ENCODE assay signal across 9 cellular contexts in genomic region chr15:33675246-33675645, GRCh38.
DNase-seq lines count a peak whose midpoint lies in the region; ATAC-seq and TF ChIP-seq lines count a peak whose summit lies in the region.
"Had no signal": no experiment of that assay in that cellular context is flagged by ENCODE, and none has a peak within 500 bp of the region (broad histone marks: within the 10 kb centered on the region; RNA-seq: fewer than 3 reads in every experiment).

No MANE protein-coding gene starts in this region.

- DNase-seq in COLO668 (lab: John Stamatoyannopoulos, UW; ENCODE audit: unreplicated experiment) (peak; percentile 14), SHP77 (lab: John Stamatoyannopoulos, UW) (peak; percentile 0 to 11), iris pigment epithelial cell (ENCODE audit: low read depth) (peak; percentile 25), NCI-H2196 treated with DMSO at 0.1 percent for 48 hours (lab: John Stamatoyannopoulos, UW; ENCODE audit: unreplicated experiment) (no peak)
- DNase-seq in activated CD4-positive, alpha-beta memory T cell treated with anti-CD3 and anti-CD28 coated beads for 36 hours: no peak
- no peak for DNase-seq in activated CD4-positive, alpha-beta T cell treated with anti-CD3 and anti-CD28 coated beads for 48 hours
- DNase-seq: posterior cingulate gyrus had no signal

- no peak for ATAC-seq in GM18502 (IDR thresholded peaks at IDR 0.05; ENCODE audit: poor library complexity, unreplicated experiment)

- POLR2A ChIA-PET in HEK293 (lab: Yijun Ruan, JAX): no interaction called here
- POLR2A ChIA-PET in activated CD4-positive, alpha-beta memory T cell treated with anti-CD3 and anti-CD28 coated beads for 36 hours (lab: Charles Lee): no interaction called here

- H3K4me1 ChIP-seq in HEK293 (ENCODE audit: control insufficient read depth, insufficient read depth, low read length): no peaks in the 10 kb centered on the region

- H3K4me1 Mint-ChIP-seq in activated CD4-positive, alpha-beta memory T cell treated with anti-CD3 and anti-CD28 coated beads for 36 hours (ENCODE audit: low read depth): no peaks in the 10 kb centered on the region

- intact Hi-C loops in activated CD4-positive, alpha-beta memory T cell treated with anti-CD3 and anti-CD28 coated beads for 36 hours (cut with micrococcal nuclease): no loop called here

- no peak overlapping the region for H3K4me3 ChIP-seq in HEK293 (ENCODE audit: low read depth, low read length)

- H3K27ac ChIP-seq in HEK293 (ENCODE audit: extremely low read depth, low read depth, low read length): no peak overlapping the region

- peaks cover 16% of the 10 kb centered on the region for H3K27me3 Mint-ChIP-seq in activated CD4-positive, alpha-beta memory T cell treated with anti-CD3 and anti-CD28 coated beads for 36 hours

- H3K36me3 ChIP-seq in HEK293 (ENCODE audit: control insufficient read depth in 2 of 2, insufficient read depth in 1 of 2, low read length in 2 of 2): no peaks in the 10 kb centered on the region

- no peak overlapping the region for H3K4me3 Mint-ChIP-seq in activated CD4-positive, alpha-beta memory T cell treated with anti-CD3 and anti-CD28 coated beads for 36 hours

- no peaks in the 10 kb centered on the region for H3K9me3 Mint-ChIP-seq in activated CD4-positive, alpha-beta memory T cell treated with anti-CD3 and anti-CD28 coated beads for 36 hours

- H3K9me3 ChIP-seq in HEK293 (ENCODE audit: control insufficient read depth, insufficient read depth, low read depth, low read length): no peaks in the 10 kb centered on the region

- CTCF ChIA-PET in HEK293 (lab: Yijun Ruan, JAX): interaction anchor here (0.6 to 1.6 kb wide), 8 partner anchors 25 to 439 kb away, joined by 3 to 5 read pairs (median 3); no protein-coding TSS in a partner anchor
- CTCF ChIA-PET in activated CD4-positive, alpha-beta memory T cell treated with anti-CD3 and anti-CD28 coated beads for 36 hours (lab: Charles Lee): no interaction called here

- TF ChIP-seq CTCF in HEK293 (tag by site-specific recombination; IDR thresholded peaks at IDR 0.05): no peak

- H3K36me3 Mint-ChIP-seq in activated CD4-positive, alpha-beta memory T cell treated with anti-CD3 and anti-CD28 coated beads for 36 hours: no peaks in the 10 kb centered on the region

- no peak overlapping the region for H3K27ac Mint-ChIP-seq in activated CD4-positive, alpha-beta memory T cell treated with anti-CD3 and anti-CD28 coated beads for 36 hours

TF ChIP-seq in HEK293, 187 proteins besides CTCF, POLR2A, EP300 and RAD21:
- TF ChIP-seq ZNF274 (IDR thresholded peaks at IDR 0.05; ENCODE audit: low read length): no peak
- TF ChIP-seq ZNF274 (tag by site-specific recombination; IDR thresholded peaks at IDR 0.05; ENCODE audit: borderline replicate concordance): no peak
- no peak for TF ChIP-seq GLIS1 (tag by site-specific recombination; IDR thresholded peaks at IDR 0.05)
- TF ChIP-seq KLF8 (tag by site-specific recombination; IDR thresholded peaks at IDR 0.05): no peak
- TF ChIP-seq ZNF521 (tag by site-specific recombination; IDR thresholded peaks at IDR 0.05): no peak
- TF ChIP-seq ZNF654 (tag by site-specific recombination; IDR thresholded peaks at IDR 0.05; ENCODE audit: low read depth): peak; percentile 47

Comparison
In these comparisons a context has a peak if more than half of its experiments do, and no peak if none do; other contexts are left out.
1. DNase-seq: peak in COLO668 (single experiment), SHP77 (2 of 2) and iris pigment epithelial cell (single experiment); none in activated CD4-positive, alpha-beta memory T cell treated with anti-CD3 and anti-CD28 coated beads for 36 hours (single experiment), NCI-H2196 treated with DMSO at 0.1 percent for 48 hours (single experiment) and activated CD4-positive, alpha-beta T cell treated with anti-CD3 and anti-CD28 coated beads for 48 hours (single experiment).